18 cellular contexts compared by ENCODE assay signal in the genomic region with DNA sequence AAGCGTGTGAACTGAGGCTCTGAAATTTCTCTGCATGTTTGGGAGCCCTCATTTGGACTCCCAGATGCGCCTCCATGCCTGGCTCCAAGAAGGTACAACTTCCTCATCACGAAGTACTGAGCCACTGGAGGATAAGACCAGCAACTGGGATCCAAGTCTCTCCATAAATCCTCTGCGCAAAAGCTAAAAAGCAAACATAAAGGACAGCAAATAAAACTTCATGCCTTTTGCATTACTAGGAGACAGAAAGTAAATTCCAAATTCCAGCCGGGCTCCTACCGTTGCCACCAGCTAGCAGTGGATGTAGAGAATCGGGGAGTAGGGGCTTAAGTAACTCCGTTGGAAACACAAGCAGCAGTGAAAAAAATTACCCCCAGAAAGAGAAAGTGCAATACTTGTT.
"Had no signal": no experiment of that assay in that cellular context is flagged by ENCODE, and none has a peak within 500 bp of the region (broad histone marks: within the 10 kb centered on the region; RNA-seq: fewer than 3 reads in every experiment).

No MANE protein-coding gene starts in this region.

- ATAC-seq: activated CD4-positive, alpha-beta T cell treated with anti-CD3 and anti-CD28 coated beads for 36 hours; left lobe of liver; stimulated activated naive CD8-positive, alpha-beta T cell treated with anti-CD3 and anti-CD28 coated beads, Interleukin-15, Interleukin-2, amounts not matched to agents 100 U/mL and 50 U/mL, for 24 hours; WTC11 had no signal

- H3K4me1 ChIP-seq: breast epithelium, tibial artery had no signal

- DNase-seq: activated CD4-positive, alpha-beta T cell treated with anti-CD3 and anti-CD28 coated beads for 36 hours; activated CD4-positive, alpha-beta T cell treated with anti-CD3 and anti-CD28 coated beads, Interleukin-2, amount 50 U/mL, for 48 hours; activated gamma-delta T cell treated with Interleukin-2 at 50 U/mL for 16 hours; activated naive CD8-positive, alpha-beta T cell treated with anti-CD3 and anti-CD28 coated beads for 36 hours; anterior cingulate cortex; kidney; midbrain; nephron progenitor cell; nucleus accumbens; retina; stimulated activated naive CD8-positive, alpha-beta T cell treated with anti-CD3 and anti-CD28 coated beads, Interleukin-15, Interleukin-2, amounts not matched to agents 100 U/mL and 50 U/mL, for 24 hours; substantia nigra; tibial artery had no signal

- H3K36me3 ChIP-seq: breast epithelium, tibial artery had no signal

- H3K9me3 ChIP-seq: breast epithelium, tibial artery had no signal

- H3K4me3 ChIP-seq: breast epithelium, coronary artery, lung, tibial artery had no signal

- H3K27ac ChIP-seq: breast epithelium, coronary artery, tibial artery had no signal

- H3K27me3 ChIP-seq: breast epithelium, tibial artery had no signal
